In genomic region chr16:69497876-69498596, GRCh38 we compare ENCODE assay signal across 1 cellular context.
TF ChIP-seq lines count a peak whose summit lies in the region.

No MANE protein-coding gene starts in this region.

TF ChIP-seq in GM23338, 12 proteins besides CTCF, POLR2A, EP300 and RAD21 (continued from another document):
- TF ChIP-seq REST (IDR thresholded peaks at IDR 0.05; ENCODE audit: unreplicated experiment) (no peak), STAT1 (IDR thresholded peaks at IDR 0.05; ENCODE audit: unreplicated experiment) (no peak), POLR2AphosphoS5 (IDR thresholded peaks at IDR 0.05; ENCODE audit: low read depth) (no peak), ETS1 (IDR thresholded peaks at IDR 0.05) (no peak), ZNF331 (CRISPR knock-in tag; IDR thresholded peaks at IDR 0.05; ENCODE audit: low read depth) (no peak)
TF ChIP-seq in GM23338: peak in this region for 0.
